Comparison of ENCODE assay signal across 12 cellular contexts in the genomic region with DNA sequence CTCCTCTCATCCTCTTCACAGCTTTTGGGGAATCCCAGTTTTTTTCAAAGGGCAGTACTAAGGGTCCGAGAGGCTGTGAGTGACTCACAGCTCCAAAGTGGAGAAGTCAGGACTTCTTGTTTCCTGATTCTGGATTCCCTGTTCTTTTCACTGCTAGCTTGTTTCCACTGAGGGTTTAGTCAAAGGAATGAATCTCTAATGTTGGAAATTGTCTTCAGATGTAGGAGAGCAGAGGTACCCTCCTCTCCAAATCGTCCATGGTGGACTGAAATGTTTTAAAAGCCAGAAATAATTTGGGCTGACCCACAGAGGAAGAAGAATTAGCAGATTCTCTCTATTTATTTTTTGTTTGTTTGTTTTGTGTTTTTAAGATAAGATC. TPM values are rescaled to one million over a fixed set of nuclear protein-coding genes. Genes with fewer than 3 reads are reported as not detected.
DNase-seq lines count a peak whose midpoint lies in the region; ATAC-seq, FAIRE-seq and TF ChIP-seq lines count a peak whose summit lies in the region.
"Had no signal": no experiment of that assay in that cellular context is flagged by ENCODE, and none has a peak within 500 bp of the region (broad histone marks: within the 10 kb centered on the region; RNA-seq: fewer than 3 reads in every experiment).

No MANE protein-coding gene starts in this region.

- no peak overlapping the region for H3K27ac ChIP-seq in keratinocyte (ENCODE audit: control insufficient read depth, insufficient read depth, low read length)

- FAIRE-seq in keratinocyte (lab: Jason Lieb, UNC) = no peak
- FAIRE-seq: GM18507 had no signal

- no peaks in the 10 kb centered on the region for H3K27me3 Mint-ChIP-seq in WTC11 (ENCODE audit: low read depth)
- H3K27me3 Mint-ChIP-seq in stimulated activated memory B cell treated with anti-CD40 and anti-IgM and Interleukin-4, amounts not matched to agents 10 μg/mL and 1 μg/mL and 100 μg/mL, for 72 hours = peaks cover 6% of the 10 kb centered on the region

- H3K79me2 ChIP-seq in keratinocyte (ENCODE audit: control insufficient read depth, insufficient read depth, low read length) = no peaks in the 10 kb centered on the region

- CTCF ChIA-PET in WTC11 (lab: Charles Lee) = interaction anchor here (0.7 to 11.5 kb wide), 37 partner anchors 13 to 586 kb away, joined by 3 to 400 read pairs (median 5); partner anchors contain the start of genes ILDR2, POU2F1 and TADA1

- DNase-seq in activated naive CD4-positive, alpha-beta T cell treated with anti-CD3 and anti-CD28 coated beads, Interleukin-2, amount 50 U/mL, for 72 hours (ENCODE audit: low spot score in 2 of 2) = no peak
- DNase-seq in activated naive CD4-positive, alpha-beta T cell treated with Interleukin-2 at 50 U/mL for 16 hours = no peak
- no peak for DNase-seq in WTC11 (ENCODE audit: low spot score)
- no peak for DNase-seq in keratinocyte (ENCODE audit: low read depth, low spot score)
- DNase-seq in NCI-H187 (lab: John Stamatoyannopoulos, UW) = no peak
- no peak for DNase-seq in activated CD8-positive, alpha-beta memory T cell treated with anti-CD3 and anti-CD28 coated beads, Interleukin-2, amount 50 U/mL, for 48 hours
- no peak for DNase-seq in globus pallidus (ENCODE audit: low spot score)
- DNase-seq: 8988T had no signal

- peak overlapping the region; percentile 44 to 83 for H3K27ac Mint-ChIP-seq in activated naive CD4-positive, alpha-beta T cell treated with anti-CD3 and anti-CD28 coated beads, Interleukin-2, amount 50 U/mL, for 72 hours
- H3K27ac Mint-ChIP-seq in WTC11 = no peak overlapping the region
- H3K27ac Mint-ChIP-seq in stimulated activated memory B cell treated with anti-CD40 and anti-IgM and Interleukin-4, amounts not matched to agents 10 μg/mL and 1 μg/mL and 100 μg/mL, for 72 hours = peak overlapping the region; percentile 56

- dilution Hi-C loops in keratinocyte (cut with MboI; ENCODE audit: extremely low pct_ligation_motif_present, low sequenced_read_pairs) = loop anchor here (25.0 kb wide), 2 partner anchors 197 to 453 kb away; partner anchors contain the start of gene CD247

- H3K4me2 ChIP-seq in keratinocyte (ENCODE audit: control insufficient read depth, extremely low read depth, insufficient read depth, low read depth, low read length) = peak overlapping the region; percentile 64

- no peaks in the 10 kb centered on the region for H4K20me1 ChIP-seq in keratinocyte (ENCODE audit: control insufficient read depth, extremely low read depth, insufficient read depth, low read length)

- no peaks in the 10 kb centered on the region for H3K9me3 ChIP-seq in keratinocyte (ENCODE audit: control insufficient read depth, low read depth, low read length)

- no peaks in the 10 kb centered on the region for H3K9me1 ChIP-seq in keratinocyte (ENCODE audit: control insufficient read depth, extremely low read depth, insufficient read depth, low read length)

- no peak overlapping the region for H3K4me3 ChIP-seq in keratinocyte (ENCODE audit: control insufficient read depth in 2 of 3, extremely low read depth in 1 of 3, insufficient read depth in 2 of 3, low read depth in 1 of 3, low read length in 3 of 3)
- H3K4me3 ChIP-seq: GM12878 had no signal

- H3K27me3 ChIP-seq in keratinocyte (ENCODE audit: control insufficient read depth, extremely low read depth, insufficient read depth, low read length) = peaks cover 4% of the 10 kb centered on the region

- POLR2A ChIA-PET in WTC11 (lab: Charles Lee) = interaction anchor here (0.6 to 1.0 kb wide), 4 partner anchors 69 to 1870 kb away, joined by 3 to 5 read pairs (median 4); no protein-coding TSS in a partner anchor

- H3K4me1 ChIP-seq in keratinocyte (ENCODE audit: control insufficient read depth, extremely low read depth, insufficient read depth, low read length) = peaks cover 6% of the 10 kb centered on the region

- H3K4me1 Mint-ChIP-seq in WTC11 = peaks cover 17% of the 10 kb centered on the region
- H3K4me1 Mint-ChIP-seq in stimulated activated memory B cell treated with anti-CD40 and anti-IgM and Interleukin-4, amounts not matched to agents 10 μg/mL and 1 μg/mL and 100 μg/mL, for 72 hours = peaks cover 6% of the 10 kb centered on the region

- peak overlapping the region; percentile 55 for H2AFZ ChIP-seq in keratinocyte (ENCODE audit: control insufficient read depth, low read length)

- ATAC-seq in activated naive CD4-positive, alpha-beta T cell treated with anti-CD3 and anti-CD28 coated beads, Interleukin-2, amount 50 U/mL, for 72 hours = no peak
- no peak for ATAC-seq in WTC11
- ATAC-seq in stimulated activated memory B cell treated with anti-CD40 and anti-IgM and Interleukin-4, amounts not matched to agents 10 μg/mL and 1 μg/mL and 100 μg/mL, for 72 hours = no peak

- H3K9me3 Mint-ChIP-seq in activated naive CD4-positive, alpha-beta T cell treated with anti-CD3 and anti-CD28 coated beads, Interleukin-2, amount 50 U/mL, for 72 hours = no peaks in the 10 kb centered on the region
- no peaks in the 10 kb centered on the region for H3K9me3 Mint-ChIP-seq in WTC11
- H3K9me3 Mint-ChIP-seq in stimulated activated memory B cell treated with anti-CD40 and anti-IgM and Interleukin-4, amounts not matched to agents 10 μg/mL and 1 μg/mL and 100 μg/mL, for 72 hours = no peaks in the 10 kb centered on the region

- no peaks in the 10 kb centered on the region for H3K36me3 ChIP-seq in keratinocyte (ENCODE audit: control insufficient read depth in 2 of 2, extremely low read depth in 1 of 2, insufficient read depth in 2 of 2, low read length in 2 of 2)

- TF ChIP-seq CTCF in WTC11 (IDR thresholded peaks at IDR 0.05) (no peak), keratinocyte (optimal IDR thresholded peaks at IDR 0.05 in 1 of 3, IDR thresholded peaks at IDR 0.05 in 1 of 3, conservative IDR thresholded peaks at IDR 0.05 in 1 of 3; ENCODE audit: extremely low read depth in 1 of 3, insufficient read depth in 2 of 3, low read length in 3 of 3) (no peak)

- no peaks in the 10 kb centered on the region for H3K36me3 Mint-ChIP-seq in activated naive CD4-positive, alpha-beta T cell treated with anti-CD3 and anti-CD28 coated beads, Interleukin-2, amount 50 U/mL, for 72 hours
- no peaks in the 10 kb centered on the region for H3K36me3 Mint-ChIP-seq in WTC11
- H3K36me3 Mint-ChIP-seq in stimulated activated memory B cell treated with anti-CD40 and anti-IgM and Interleukin-4, amounts not matched to agents 10 μg/mL and 1 μg/mL and 100 μg/mL, for 72 hours = no peaks in the 10 kb centered on the region

- peak overlapping the region; percentile 55; the same call in 1 of the 2 replicates for H3K4me3 Mint-ChIP-seq in WTC11
- H3K4me3 Mint-ChIP-seq in stimulated activated memory B cell treated with anti-CD40 and anti-IgM and Interleukin-4, amounts not matched to agents 10 μg/mL and 1 μg/mL and 100 μg/mL, for 72 hours = no peak overlapping the region

- no peak overlapping the region for H3K9ac ChIP-seq in keratinocyte (ENCODE audit: control insufficient read depth, extremely low read depth, insufficient read depth, low read length)

TF ChIP-seq in WTC11, 78 proteins besides CTCF, POLR2A, EP300 and RAD21 (continues in another document):
- TF ChIP-seq TP53 (CRISPR knock-in tag; IDR thresholded peaks at IDR 0.05) (no peak), SOX15 (CRISPR knock-in tag; IDR thresholded peaks at IDR 0.05) (no peak), FOXP1 (CRISPR knock-in tag; IDR thresholded peaks at IDR 0.05; ENCODE audit: borderline replicate concordance) (no peak), ZNF232 (CRISPR knock-in tag; IDR thresholded peaks at IDR 0.05) (no peak), ZNF121 (CRISPR knock-in tag; IDR thresholded peaks at IDR 0.05) (no peak), MYBL2 (CRISPR knock-in tag; IDR thresholded peaks at IDR 0.05) (no peak), KAT7 (CRISPR knock-in tag; IDR thresholded peaks at IDR 0.05; ENCODE audit: borderline replicate concordance) (no peak), ERG (CRISPR knock-in tag; IDR thresholded peaks at IDR 0.05) (no peak)

RNA-seq across cellular contexts. Expression of gene GPA33, which starts 30.5 kb away (rescaled TPM):
- total RNA-seq in activated naive CD4-positive, alpha-beta T cell treated with anti-CD3 and anti-CD28 coated beads, Interleukin-2, amount 50 U/mL, for 72 hours = under 1 TPM; 0.20 to 0.76 TPM
- total RNA-seq in WTC11 (2021) = 0.25 to 0.63 TPM (median 0.27 TPM) in 3 replicates
- polyA plus RNA-seq in keratinocyte = not detected in 3 replicates
- not detected for polyA plus RNA-seq in keratinocyte (2011; ENCODE audit: low read depth)
- polyA plus RNA-seq in keratinocyte (2011; cell fraction: cytosol; rRNA removed) = not detected in 2 replicates
- polyA plus RNA-seq in keratinocyte (2011; cell fraction: nucleus; rRNA removed) = not detected in 2 replicates
- polyA plus RNA-seq in keratinocyte (2012; ENCODE audit: low replicate concordance) = not detected in 2 replicates
- polyA minus RNA-seq in keratinocyte = not detected in 3 replicates
- not detected for polyA minus RNA-seq in keratinocyte (2011; cell fraction: cytosol; rRNA and poly(A)+ RNA removed)
- not detected in 2 replicates for polyA minus RNA-seq in keratinocyte (2011; cell fraction: nucleus; rRNA and poly(A)+ RNA removed)
- total RNA-seq: NCI-H460 had no signal

RNA-seq across cellular contexts. Expression of gene STYXL2, which starts 34.2 kb away (rescaled TPM):
- total RNA-seq in activated naive CD4-positive, alpha-beta T cell treated with anti-CD3 and anti-CD28 coated beads, Interleukin-2, amount 50 U/mL, for 72 hours = not detected
- 0.14 to 0.59 TPM (median 0.57 TPM) in 3 replicates for total RNA-seq in WTC11 (2021)
- polyA plus RNA-seq in keratinocyte = not detected in 3 replicates
- not detected for polyA plus RNA-seq in keratinocyte (2011; ENCODE audit: low read depth)
- polyA plus RNA-seq in keratinocyte (2011; cell fraction: cytosol; rRNA removed) = not detected in 2 replicates
- not detected in 2 replicates for polyA plus RNA-seq in keratinocyte (2011; cell fraction: nucleus; rRNA removed)
- not detected in 2 replicates for polyA plus RNA-seq in keratinocyte (2012; ENCODE audit: low replicate concordance)
- polyA minus RNA-seq in keratinocyte = not detected in 3 replicates
- polyA minus RNA-seq in keratinocyte (2011; cell fraction: cytosol; rRNA and poly(A)+ RNA removed) = not detected
- polyA minus RNA-seq in keratinocyte (2011; cell fraction: nucleus; rRNA and poly(A)+ RNA removed) = not detected in 2 replicates
- total RNA-seq: NCI-H460 had no signal
